8 cellular contexts compared by ENCODE assay signal in the genomic region with DNA sequence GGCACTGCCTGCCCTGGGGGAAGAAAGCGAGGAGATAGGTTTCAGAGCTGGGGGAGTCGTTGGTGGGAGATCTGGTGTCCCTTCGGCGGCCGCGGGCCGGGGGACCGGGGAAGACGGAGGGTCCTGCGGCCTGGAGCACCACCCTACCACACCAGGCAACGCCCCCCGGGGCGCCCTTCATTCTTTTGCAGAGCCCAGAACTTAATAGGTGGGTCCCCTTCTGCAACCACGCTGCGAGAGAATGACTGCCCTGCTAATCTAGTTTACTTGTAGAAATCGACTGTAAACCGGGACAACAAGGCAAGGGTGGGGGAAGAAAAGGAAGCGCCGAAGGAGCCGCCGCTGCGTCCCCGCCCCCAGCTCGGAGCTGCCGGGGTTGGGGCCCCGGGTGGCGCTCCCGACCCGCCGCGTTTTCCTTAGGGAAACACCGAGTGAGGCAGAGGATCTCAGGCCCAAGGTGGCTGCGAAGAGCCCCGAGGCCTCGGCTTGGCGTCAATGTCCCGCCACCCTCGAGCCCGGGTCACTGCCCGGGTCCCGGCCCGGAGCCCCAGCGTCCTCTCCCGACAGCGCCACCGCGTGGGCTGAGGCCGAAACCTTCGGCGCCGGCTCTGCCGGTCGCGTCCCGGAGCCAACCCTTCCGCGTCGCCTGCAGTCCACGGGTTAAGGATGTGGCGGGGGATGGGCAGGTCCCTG.
DNase-seq lines count a peak whose midpoint lies in the region; ATAC-seq and TF ChIP-seq lines count a peak whose summit lies in the region.

No MANE protein-coding gene starts in this region.

- no peaks in the 10 kb centered on the region for H3K9me3 ChIP-seq in HUES6 (ENCODE audit: control insufficient read depth, insufficient read depth, low read depth, low read length)

- H3K27me3 ChIP-seq in HUES6 (ENCODE audit: control insufficient read depth, insufficient read depth, low read length), result peaks cover 81% of the 10 kb centered on the region

- ATAC-seq in HG02938 (IDR thresholded peaks at IDR 0.05; ENCODE audit: unreplicated experiment), result no peak

- TF ChIP-seq CTCF in coronary artery (IDR thresholded peaks at IDR 0.05), result peak; percentile 69

- H3K36me3 ChIP-seq in HUES6 (ENCODE audit: control insufficient read depth, insufficient read depth, low read length), result no peaks in the 10 kb centered on the region

- H3K9ac ChIP-seq in HUES6 (ENCODE audit: low read length), result peak overlapping the region; percentile 52

- H3K4me3 ChIP-seq in HUES6 (ENCODE audit: low read depth, low read length), result peak overlapping the region; percentile 68
- peak overlapping the region; percentile 72 for H3K4me3 ChIP-seq in coronary artery

- H3K27ac ChIP-seq in HUES6 (ENCODE audit: low read depth, low read length) (no peak overlapping the region), coronary artery (no peak overlapping the region)

- DNase-seq in activated T-cell treated with anti-CD3 and anti-CD28 coated beads for 48 hours (ENCODE audit: low read depth) (peak; percentile 71), activated T-cell treated with anti-CD3 and anti-CD28 coated beads for 4 hours (no peak), SKM-1 treated with dmso at 0.1 percent for 144 hours (lab: John Stamatoyannopoulos, UW; ENCODE audit: unreplicated experiment) (peak; percentile 64), coronary artery (ENCODE audit: low spot score) (no peak), left kidney (ENCODE audit: low read depth, low spot score) (peak; percentile 85)
- DNase-seq in stimulated activated CD4-positive, alpha-beta T cell treated with anti-CD3 and anti-CD28 coated beads, Interleukin-2, amount 100 ng/mL, for 48 hours, result peak; percentile 52 to 67

- peaks cover 36% of the 10 kb centered on the region for H3K4me1 ChIP-seq in HUES6 (ENCODE audit: control insufficient read depth, insufficient read depth, low read length)

Comparison
In these comparisons a context has a peak if more than half of its experiments do, and no peak if none do; other contexts are left out.
1. DNase-seq: peak in activated T-cell treated with anti-CD3 and anti-CD28 coated beads for 48 hours (single experiment), SKM-1 treated with dmso at 0.1 percent for 144 hours (single experiment), left kidney (single experiment) and stimulated activated CD4-positive, alpha-beta T cell treated with anti-CD3 and anti-CD28 coated beads, Interleukin-2, amount 100 ng/mL, for 48 hours (2 of 2); none in activated T-cell treated with anti-CD3 and anti-CD28 coated beads for 4 hours (single experiment) and coronary artery (single experiment).